8 cellular contexts compared by ENCODE assay signal in the genomic region with DNA sequence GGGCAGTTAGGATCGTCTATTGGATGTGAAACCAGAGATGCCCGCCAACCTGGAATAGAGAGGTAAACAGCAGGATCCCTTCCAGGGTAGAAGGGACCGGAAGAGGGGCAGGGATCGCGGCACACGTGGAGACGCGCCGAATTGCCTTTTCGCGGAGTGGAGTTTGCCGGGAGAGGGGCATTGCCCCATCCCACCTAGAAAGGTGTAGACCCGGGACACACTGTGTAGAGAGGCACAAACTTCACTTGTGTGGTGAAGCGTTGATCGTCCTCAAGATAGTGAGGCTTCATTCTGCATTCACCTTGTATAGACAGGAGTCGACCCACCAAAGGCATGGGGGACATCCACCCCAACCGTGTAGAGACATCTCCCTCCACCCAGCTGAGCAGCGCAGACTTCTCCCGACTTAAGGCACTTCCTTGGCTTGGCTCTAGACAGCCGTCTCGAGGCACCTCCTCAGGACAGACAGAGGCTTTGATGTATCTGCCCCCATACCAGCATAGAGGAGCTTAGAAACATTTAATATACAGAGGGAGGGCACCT. TPM values are rescaled to one million over a fixed set of nuclear protein-coding genes. Genes with fewer than 3 reads are reported as not detected.
DNase-seq lines count a peak whose midpoint lies in the region; ATAC-seq and TF ChIP-seq lines count a peak whose summit lies in the region.

No MANE protein-coding gene starts in this region.

- no peaks in the 10 kb centered on the region for H3K36me3 ChIP-seq in prostate gland

- peak overlapping the region; percentile 78 for H3K4me3 ChIP-seq in WI38 (ENCODE audit: low read depth, low read length)
- peak overlapping the region; percentile 46 to 52 for H3K4me3 ChIP-seq in prostate gland

- 0% methylated on average over 18 of the region's 21 CpGs for WGBS in prostate gland

- intact Hi-C loops in prostate gland (cut with DNase I) = loop anchor here (5.0 to 10.0 kb wide), 2 partner anchors 33 to 104 kb away; partner anchors contain the start of gene FGD1

- no peaks in the 10 kb centered on the region for H3K9me3 ChIP-seq in prostate gland

- TF ChIP-seq CTCF in WI38 (IDR thresholded peaks at IDR 0.05; ENCODE audit: low read depth, low read length) (no peak), foreskin keratinocyte (conservative IDR thresholded peaks at IDR 0.05) (no peak), prostate gland (IDR thresholded peaks at IDR 0.05) (no peak)

- peak; percentile 53 for DNase-seq in activated CD8-positive, alpha-beta memory T cell treated with anti-CD3 and anti-CD28 coated beads, Interleukin-2, amount 50 U/mL, for 48 hours
- no peak for DNase-seq in activated CD8-positive, alpha-beta memory T cell treated with anti-CD3 and anti-CD28 coated beads, Interleukin-2, amount 50 U/mL, for 4 hours
- no peak for DNase-seq in foreskin keratinocyte
- no peak for DNase-seq in prostate gland (ENCODE audit: low spot score)
- no peak for DNase-seq in NCI-H2107 (lab: John Stamatoyannopoulos, UW)
- no peak for DNase-seq in activated gamma-delta T cell treated with Interleukin-2 at 50 U/mL for 16 hours

- H3K27me3 ChIP-seq in foreskin keratinocyte (no peaks in the 10 kb centered on the region), prostate gland (replicated peaks; ENCODE audit: insufficient read depth) (no peaks in the 10 kb centered on the region)

- no peak for TF ChIP-seq POLR2A in prostate gland (IDR thresholded peaks at IDR 0.05)

- H3K27ac ChIP-seq in foreskin keratinocyte (peak overlapping the region; percentile 23), prostate gland (peak overlapping the region in 1 of 2 donors; percentile 64)

- ATAC-seq in HG03064 (IDR thresholded peaks at IDR 0.05; ENCODE audit: low read depth, unreplicated experiment) (peak; percentile 5), foreskin keratinocyte (peak; percentile 37)

- no peaks in the 10 kb centered on the region for H3K4me1 ChIP-seq in foreskin keratinocyte
- no peaks in the 10 kb centered on the region for H3K4me1 ChIP-seq in prostate gland (replicated peaks)

RNA-seq across cellular contexts. Expression of gene GNL3L, which starts 0.4 kb away (rescaled TPM):
- 27.5 and 31.6 TPM in 2 replicates for total RNA-seq in foreskin keratinocyte
- 1.3 and 1.5 TPM in 2 replicates for polyA plus RNA-seq in foreskin keratinocyte
- 10 to 100 TPM; 30.4 to 34.2 TPM for total RNA-seq in prostate gland

RNA-seq across cellular contexts. Expression of gene FGD1, which starts 34.4 kb away (rescaled TPM):
- total RNA-seq in foreskin keratinocyte (10.2 and 10.9 TPM in 2 replicates), prostate gland (1 to 10 TPM; 6.6 to 7.0 TPM)
- polyA plus RNA-seq in foreskin keratinocyte = 8.5 and 9.0 TPM in 2 replicates
